ENCODE assay signal across 23 cellular contexts in genomic region chr21:31042080-31042464, GRCh38. TPM values are rescaled to one million over a fixed set of nuclear protein-coding genes. Genes with fewer than 3 reads are reported as not detected.
A peak's percentile ranks its signal among the peaks of the same experiment; 100 is the strongest.
DNase-seq lines count a peak whose midpoint lies in the region; ATAC-seq and TF ChIP-seq lines count a peak whose summit lies in the region.
"Had no signal": no experiment of that assay in that cellular context is flagged by ENCODE, and none has a peak within 500 bp of the region (broad histone marks: within the 10 kb centered on the region; RNA-seq: fewer than 3 reads in every experiment).

No MANE protein-coding gene starts in this region.

- no peak for TF ChIP-seq CTCF in right atrium auricular region (IDR thresholded peaks at IDR 0.05)

- no peak for DNase-seq in right atrium auricular region (ENCODE audit: low spot score)
- DNase-seq in germinal center (ENCODE audit: low spot score) = no peak
- DNase-seq in dedifferentiated amniotic fluid mesenchymal stem cell (ENCODE audit: extremely low spot score) = no peak
- DNase-seq in LoVo (ENCODE audit: low spot score) = no peak
- DNase-seq: activated CD8-positive, alpha-beta memory T cell treated with anti-CD3 and anti-CD28 coated beads for 24 hours; activated naive CD4-positive, alpha-beta T cell treated with anti-CD3 and anti-CD28 coated beads, Interleukin-2, amount 50 U/mL, for 16 hours; activated T-cell treated with anti-CD3 and anti-CD28 coated beads, Interleukin-2, amount 50 U/mL, for 72 hours; aorta; EL; gastrocnemius medialis; left lung; mucosa of descending colon; NCI-H1930; NCI-H226; stimulated activated CD4-positive, alpha-beta T cell treated with anti-CD3 and anti-CD28 coated beads, Interleukin-12 subunit alpha, Interleukin-12 subunit beta, amount 100 ng/mL, for 4 hours; T1000 had no signal

- H3K4me1 ChIP-seq in right atrium auricular region = no peaks in the 10 kb centered on the region
- H3K4me1 ChIP-seq: BLaER1, gastrocnemius medialis, left lung had no signal

- H3K27ac ChIP-seq in right atrium auricular region = no peak overlapping the region
- H3K27ac ChIP-seq: BLaER1, gastrocnemius medialis, left lung had no signal

- no peaks in the 10 kb centered on the region for H3K9me3 ChIP-seq in right atrium auricular region
- H3K9me3 ChIP-seq: BLaER1, gastrocnemius medialis, left lung, mucosa of descending colon had no signal

- no peak overlapping the region for H3K4me3 ChIP-seq in right atrium auricular region
- H3K4me3 ChIP-seq: BLaER1, gastrocnemius medialis, left lung, mucosa of descending colon had no signal

- ATAC-seq in GM18508 (IDR thresholded peaks at IDR 0.05; ENCODE audit: insufficient read depth, unreplicated experiment) (peak; percentile 40), GM19455 (IDR thresholded peaks at IDR 0.05; ENCODE audit: unreplicated experiment) (peak; percentile 50), HG02759 (IDR thresholded peaks at IDR 0.05; ENCODE audit: unreplicated experiment) (peak; percentile 48), HG03565 (IDR thresholded peaks at IDR 0.05; ENCODE audit: unreplicated experiment) (peak; percentile 32)
- ATAC-seq: activated CD4-positive, CD25-positive, alpha-beta regulatory T cell treated with anti-CD3 and anti-CD28 coated beads, Interleukin-2, amount 50 U/mL, for 24 hours; activated T-cell treated with anti-CD3 and anti-CD28 coated beads, Interleukin-2, amount 50 U/mL, for 72 hours; gastrocnemius medialis; left lung; mucosa of descending colon had no signal

- no peaks in the 10 kb centered on the region for H3K36me3 ChIP-seq in right atrium auricular region
- H3K36me3 ChIP-seq: BLaER1, gastrocnemius medialis, left lung had no signal

- H3K27me3 ChIP-seq in right atrium auricular region = no peaks in the 10 kb centered on the region
- H3K27me3 ChIP-seq: BLaER1, gastrocnemius medialis, left lung had no signal

RNA-seq across cellular contexts. Expression of gene KRTAP19-8, which starts 3.8 kb away (rescaled TPM):
- not detected for total RNA-seq in right atrium auricular region
- total RNA-seq: A673; activated T-cell treated with anti-CD3 and anti-CD28 coated beads, Interleukin-2, amount 50 U/mL, for 72 hours; aorta; gastrocnemius medialis; left lung; mucosa of descending colon had no signal
